Comparison of ENCODE assay signal across 21 cellular contexts in genomic region chr2:217667545-217667944, GRCh38.
A peak's percentile ranks its signal among the peaks of the same experiment; 100 is the strongest.
DNase-seq lines count a peak whose midpoint lies in the region; TF ChIP-seq lines count a peak whose summit lies in the region.
"Had no signal": no experiment of that assay in that cellular context is flagged by ENCODE, and none has a peak within 500 bp of the region (broad histone marks: within the 10 kb centered on the region; RNA-seq: fewer than 3 reads in every experiment).

No MANE protein-coding gene starts in this region.

- H3K79me1 ChIP-seq in mesenchymal stem cell (replicated peaks; ENCODE audit: low read length, poor library complexity, severe bottlenecking): no peaks in the 10 kb centered on the region

- H3K36me3 ChIP-seq in adipocyte (ENCODE audit: control insufficient read depth, insufficient read depth, low read length, severe bottlenecking): no peaks in the 10 kb centered on the region
- no peaks in the 10 kb centered on the region for H3K36me3 ChIP-seq in mesenchymal stem cell (ENCODE audit: control insufficient read depth in 1 of 2, insufficient read depth in 2 of 2, low read depth in 1 of 2, low read length in 2 of 2)
- H3K36me3 ChIP-seq in tibial nerve: no peaks in the 10 kb centered on the region
- H3K36me3 ChIP-seq: right lobe of liver had no signal

- no peak overlapping the region for H2BK12ac ChIP-seq in mesenchymal stem cell (ENCODE audit: low read length in 2 of 2)

- peaks cover 56% of the 10 kb centered on the region for H3K4me1 ChIP-seq in adipocyte (ENCODE audit: control insufficient read depth, insufficient read depth, low read length)
- peaks cover 3% of the 10 kb centered on the region for H3K4me1 ChIP-seq in mesenchymal stem cell (ENCODE audit: control insufficient read depth, insufficient read depth, low read depth, low read length)
- H3K4me1 ChIP-seq in tibial nerve: peaks cover 0 to 41% (median 0%) of the 10 kb centered on the region in 4 donors
- H3K4me1 ChIP-seq: right lobe of liver had no signal

- H3K27ac ChIP-seq in mesenchymal stem cell (ENCODE audit: low read length, poor library complexity, severe bottlenecking): no peak overlapping the region
- H3K27ac ChIP-seq in tibial nerve: peak overlapping the region in 3 of 4 donors; percentile 52 to 78 (median 74)
- H3K27ac ChIP-seq: right lobe of liver had no signal

- H2AK5ac ChIP-seq in mesenchymal stem cell (ENCODE audit: low read length, severe bottlenecking): no peak overlapping the region

- no peak overlapping the region for H2AFZ ChIP-seq in mesenchymal stem cell (ENCODE audit: low read depth, low read length)

- H3K18ac ChIP-seq in mesenchymal stem cell (ENCODE audit: low read depth in 1 of 2, low read length in 2 of 2): no peak overlapping the region

- peak overlapping the region; percentile 16 for H3K4me3 ChIP-seq in adipocyte (ENCODE audit: low read length)
- H3K4me3 ChIP-seq in mesenchymal stem cell (ENCODE audit: insufficient read depth in 1 of 2, low read depth in 1 of 2, low read length in 2 of 2): no peak overlapping the region
- no peak overlapping the region for H3K4me3 ChIP-seq in tibial nerve
- H3K4me3 ChIP-seq: right lobe of liver had no signal

- DNase-seq in adipocyte (ENCODE audit: low read depth): peak; percentile 88
- peak; percentile 77 for DNase-seq in fibroblast of gingiva (ENCODE audit: low read depth)
- DNase-seq in mesenchymal stem cell: no peak
- DNase-seq in tibial nerve (ENCODE audit: low spot score in 2 of 2): peak; percentile 41 to 72
- DNase-seq in NCI-H187 (lab: John Stamatoyannopoulos, UW): no peak
- DNase-seq in NCI-H1092 (lab: John Stamatoyannopoulos, UW): no peak
- no peak for DNase-seq in activated CD8-positive, alpha-beta memory T cell treated with anti-CD3 and anti-CD28 coated beads, Interleukin-2, amount 50 U/mL, for 4 hours
- DNase-seq: activated CD4-positive, alpha-beta T cell treated with anti-CD3 and anti-CD28 coated beads, Interleukin-2, amount 50 U/mL, for 1 hour; activated naive CD4-positive, alpha-beta T cell; effector memory CD8-positive, alpha-beta T cell; hypothalamus; MM.1S; naive B cell; NCI-H1694; NCI-H2227 treated with DMSO at 0.1 percent for 48 hours; NCI-H748 treated with DMSO at 0.1 percent for 48 hours; OCI-M1; right lobe of liver; SIG-M5; T-helper 17 cell; trophoblast cell had no signal

- WGBS in mesenchymal stem cell: 74% methylated on average over 1 of the region's 3 CpGs
- 20 to 24% methylated on average over 3 of the region's 3 CpGs for WGBS in tibial nerve, 2 donors

- no peak overlapping the region for H4K91ac ChIP-seq in mesenchymal stem cell (ENCODE audit: low read length)

- H3K14ac ChIP-seq in mesenchymal stem cell (ENCODE audit: low read length in 2 of 2): no peak overlapping the region

- no peak overlapping the region for H2BK15ac ChIP-seq in mesenchymal stem cell (ENCODE audit: low read depth, poor library complexity, severe bottlenecking)

- H3K4ac ChIP-seq in mesenchymal stem cell (ENCODE audit: low read depth in 1 of 2, low read length in 2 of 2): no peak overlapping the region

- peak in 1 of 2 donors; percentile 66 for TF ChIP-seq EP300 in tibial nerve (IDR thresholded peaks at IDR 0.05)

- no peak overlapping the region for H2BK120ac ChIP-seq in mesenchymal stem cell (ENCODE audit: low read depth, low read length)

- no peak overlapping the region for H3K4me2 ChIP-seq in mesenchymal stem cell (ENCODE audit: low read length, poor library complexity, severe bottlenecking)

- H2BK5ac ChIP-seq in mesenchymal stem cell (ENCODE audit: low read depth, low read length, poor library complexity, severe bottlenecking): no peak overlapping the region

- no peak overlapping the region for H3K23ac ChIP-seq in mesenchymal stem cell (ENCODE audit: low read length in 2 of 2)

- H3K27me3 ChIP-seq in adipocyte (replicated peaks; ENCODE audit: control insufficient read depth, insufficient read depth, low read length) (no peaks in the 10 kb centered on the region), mesenchymal stem cell (ENCODE audit: control insufficient read depth in 1 of 2, insufficient read depth in 1 of 2, low read length in 2 of 2) (peaks cover 0 to 3% of the 10 kb centered on the region in 2 experiments), tibial nerve (no peaks in the 10 kb centered on the region)
- H3K27me3 ChIP-seq: right lobe of liver had no signal

- H3K9ac ChIP-seq in adipocyte (ENCODE audit: low read length): peak overlapping the region; percentile 65
- H3K9ac ChIP-seq in mesenchymal stem cell (ENCODE audit: low read length): peak overlapping the region; percentile 18

- H3K9me3 ChIP-seq in adipocyte (ENCODE audit: control insufficient read depth, low read length): no peaks in the 10 kb centered on the region
- no peaks in the 10 kb centered on the region for H3K9me3 ChIP-seq in mesenchymal stem cell (ENCODE audit: control insufficient read depth, low read length)
- H3K9me3 ChIP-seq in tibial nerve: no peaks in the 10 kb centered on the region
- H3K9me3 ChIP-seq: right lobe of liver had no signal

- no peak overlapping the region for H4K8ac ChIP-seq in mesenchymal stem cell (ENCODE audit: low read length)

- TF ChIP-seq POLR2A in tibial nerve (IDR thresholded peaks at IDR 0.05): no peak

- TF ChIP-seq CTCF in tibial nerve (IDR thresholded peaks at IDR 0.05): no peak

Comparison
In these comparisons a context has a peak if more than half of its experiments do, and no peak if none do; other contexts are left out.
1. DNase-seq: peak in adipocyte (single experiment), fibroblast of gingiva (single experiment) and tibial nerve (2 of 2); none in mesenchymal stem cell (single experiment), NCI-H187 (0 of 2), NCI-H1092 (single experiment) and activated CD8-positive, alpha-beta memory T cell treated with anti-CD3 and anti-CD28 coated beads, Interleukin-2, amount 50 U/mL, for 4 hours (single experiment).